In the genomic region with DNA sequence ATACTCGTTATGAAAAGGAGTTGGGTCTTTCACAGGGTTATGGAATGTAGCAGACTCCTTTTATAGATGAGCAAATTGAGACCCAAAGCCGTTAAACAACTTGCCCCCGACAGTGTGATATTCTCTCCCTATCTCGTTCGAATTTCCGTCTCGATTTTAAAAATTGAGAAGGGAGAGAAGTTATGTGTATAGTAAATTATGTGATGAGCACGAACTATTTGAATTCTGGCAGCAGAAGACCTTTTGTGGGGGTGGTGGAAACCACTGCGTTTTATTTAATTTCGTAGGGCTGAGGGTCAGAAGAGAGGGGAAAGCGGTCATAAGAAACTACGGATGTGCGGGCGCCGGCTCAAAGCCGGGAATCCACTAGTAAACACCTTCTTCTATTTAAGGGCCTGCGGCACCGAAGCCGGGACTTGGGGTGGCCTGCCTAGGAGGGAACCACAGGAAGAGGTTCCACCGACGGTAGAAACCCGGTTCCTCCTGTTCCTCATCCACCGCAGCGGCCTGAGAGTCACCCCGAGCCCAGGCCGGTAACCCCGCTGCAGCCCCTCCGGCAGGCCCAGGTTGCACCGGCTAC, we compare ENCODE assay signal across 8 cellular contexts. TPM values are rescaled to one million over a fixed set of nuclear protein-coding genes. Genes with fewer than 3 reads are reported as not detected.
A peak's percentile ranks its signal among the peaks of the same experiment; 100 is the strongest.
DNase-seq lines count a peak whose midpoint lies in the region; ATAC-seq and TF ChIP-seq lines count a peak whose summit lies in the region.

No MANE protein-coding gene starts in this region.

- 19% methylated on average over 24 of the region's 29 CpGs for WGBS in esophagus muscularis mucosa

- TF ChIP-seq POLR2A in esophagus muscularis mucosa (IDR thresholded peaks at IDR 0.05; ENCODE audit: low read depth): no peak

- H3K27ac ChIP-seq in BLaER1 (peak overlapping the region; percentile 97), esophagus muscularis mucosa (replicated peaks in 1 of 4) (peak overlapping the region; percentile 99 to 100 (median 100)), neural cell (ENCODE audit: low read length) (peak overlapping the region; percentile 100)

- H3K4me1 ChIP-seq in BLaER1: peaks cover 58% of the 10 kb centered on the region
- H3K4me1 ChIP-seq in esophagus muscularis mucosa: peaks cover 6 to 39% (median 18%) of the 10 kb centered on the region in 4 donors

- H3K4me2 ChIP-seq in BLaER1: peak overlapping the region; percentile 97
- peak overlapping the region; percentile 55 for H3K4me2 ChIP-seq in neural cell (ENCODE audit: low read length)

- ATAC-seq in GM18867 (IDR thresholded peaks at IDR 0.05; ENCODE audit: unreplicated experiment): peak; percentile 7
- ATAC-seq in HG03159 (IDR thresholded peaks at IDR 0.05; ENCODE audit: unreplicated experiment): peak; percentile 2

- H3K27me3 ChIP-seq in BLaER1 (peaks cover 41% of the 10 kb centered on the region), esophagus muscularis mucosa (no peaks in the 10 kb centered on the region), neural cell (ENCODE audit: insufficient read depth, low read depth, low read length) (no peaks in the 10 kb centered on the region)

- TF ChIP-seq CTCF in esophagus muscularis mucosa (IDR thresholded peaks at IDR 0.05): no peak
- TF ChIP-seq CTCF in neural cell (IDR thresholded peaks at IDR 0.05; ENCODE audit: poor library complexity, severe bottlenecking): no peak

- H3K4me3 ChIP-seq in BLaER1 (peak overlapping the region; percentile 89), esophagus muscularis mucosa (peak overlapping the region; percentile 78 to 90 (median 84)), neural cell (ENCODE audit: low read length) (peak overlapping the region; percentile 82)

- peaks cover 25% of the 10 kb centered on the region for H3K79me2 ChIP-seq in neural cell (replicated peaks; ENCODE audit: insufficient read depth, low read length)

- no peaks in the 10 kb centered on the region for H3K9me2 ChIP-seq in neural cell (ENCODE audit: insufficient read depth, low read length)

- intact Hi-C loops in esophagus muscularis mucosa (cut with DNase I): loop anchor here (10.0 kb wide), 2 partner anchors 112 to 248 kb away; partner anchors contain the start of genes NYX and USP9X

- H3K36me3 ChIP-seq in BLaER1 (peaks cover 10% of the 10 kb centered on the region), esophagus muscularis mucosa (no peaks in the 10 kb centered on the region), neural cell (ENCODE audit: insufficient read depth, low read length) (no peaks in the 10 kb centered on the region)

- no peak for TF ChIP-seq EP300 in esophagus muscularis mucosa (IDR thresholded peaks at IDR 0.05)
- no peak for TF ChIP-seq EP300 in neural cell (conservative IDR thresholded peaks at IDR 0.05; ENCODE audit: poor library complexity, severe bottlenecking)

- H3K9ac ChIP-seq in BLaER1 (peak overlapping the region; percentile 99), neural cell (ENCODE audit: low read length) (peak overlapping the region; percentile 100)

- peak overlapping the region; percentile 33 for H2AFZ ChIP-seq in neural cell (ENCODE audit: low read depth, low read length)

- TF ChIP-seq RAD21 in neural cell (conservative IDR thresholded peaks at IDR 0.05): no peak

- H3F3A ChIP-seq in neural cell (ENCODE audit: insufficient read depth, low read length, poor library complexity, severe bottlenecking): no peaks in the 10 kb centered on the region

- DNase-seq in T-helper 9 cell (peak; percentile 36), esophagus muscularis mucosa (ENCODE audit: extremely low spot score) (no peak), foreskin melanocyte (no peak)
- DNase-seq in NK-92 treated with Interleukin-12 subunit alpha and Interleukin-12 subunit beta, amount 100 ng/mL, for 24 hours (lab: John Stamatoyannopoulos, UW): no peak

- no peaks in the 10 kb centered on the region for H3K9me3 ChIP-seq in BLaER1
- H3K9me3 ChIP-seq in esophagus muscularis mucosa: no peaks in the 10 kb centered on the region
- H3K9me3 ChIP-seq in neural cell (ENCODE audit: low read length): no peaks in the 10 kb centered on the region

- H4K20me1 ChIP-seq in BLaER1 (peaks cover 61% of the 10 kb centered on the region), neural cell (ENCODE audit: insufficient read depth) (peaks cover 13% of the 10 kb centered on the region)

TF ChIP-seq in neural cell, 6 proteins besides CTCF, POLR2A, EP300 and RAD21:
- TF ChIP-seq EZH2 (IDR thresholded peaks at IDR 0.05; ENCODE audit: borderline replicate concordance, insufficient read depth, low read length, poor library complexity, severe bottlenecking) (no peak), POLR2AphosphoS5 (IDR thresholded peaks at IDR 0.05) (no peak), MXI1 (conservative IDR thresholded peaks at IDR 0.05; ENCODE audit: poor library complexity, severe bottlenecking) (no peak), SMC3 (conservative IDR thresholded peaks at IDR 0.05; ENCODE audit: poor library complexity) (no peak), TAF1 (IDR thresholded peaks at IDR 0.05; ENCODE audit: low read depth) (no peak)
- TF ChIP-seq, protein P1, sequence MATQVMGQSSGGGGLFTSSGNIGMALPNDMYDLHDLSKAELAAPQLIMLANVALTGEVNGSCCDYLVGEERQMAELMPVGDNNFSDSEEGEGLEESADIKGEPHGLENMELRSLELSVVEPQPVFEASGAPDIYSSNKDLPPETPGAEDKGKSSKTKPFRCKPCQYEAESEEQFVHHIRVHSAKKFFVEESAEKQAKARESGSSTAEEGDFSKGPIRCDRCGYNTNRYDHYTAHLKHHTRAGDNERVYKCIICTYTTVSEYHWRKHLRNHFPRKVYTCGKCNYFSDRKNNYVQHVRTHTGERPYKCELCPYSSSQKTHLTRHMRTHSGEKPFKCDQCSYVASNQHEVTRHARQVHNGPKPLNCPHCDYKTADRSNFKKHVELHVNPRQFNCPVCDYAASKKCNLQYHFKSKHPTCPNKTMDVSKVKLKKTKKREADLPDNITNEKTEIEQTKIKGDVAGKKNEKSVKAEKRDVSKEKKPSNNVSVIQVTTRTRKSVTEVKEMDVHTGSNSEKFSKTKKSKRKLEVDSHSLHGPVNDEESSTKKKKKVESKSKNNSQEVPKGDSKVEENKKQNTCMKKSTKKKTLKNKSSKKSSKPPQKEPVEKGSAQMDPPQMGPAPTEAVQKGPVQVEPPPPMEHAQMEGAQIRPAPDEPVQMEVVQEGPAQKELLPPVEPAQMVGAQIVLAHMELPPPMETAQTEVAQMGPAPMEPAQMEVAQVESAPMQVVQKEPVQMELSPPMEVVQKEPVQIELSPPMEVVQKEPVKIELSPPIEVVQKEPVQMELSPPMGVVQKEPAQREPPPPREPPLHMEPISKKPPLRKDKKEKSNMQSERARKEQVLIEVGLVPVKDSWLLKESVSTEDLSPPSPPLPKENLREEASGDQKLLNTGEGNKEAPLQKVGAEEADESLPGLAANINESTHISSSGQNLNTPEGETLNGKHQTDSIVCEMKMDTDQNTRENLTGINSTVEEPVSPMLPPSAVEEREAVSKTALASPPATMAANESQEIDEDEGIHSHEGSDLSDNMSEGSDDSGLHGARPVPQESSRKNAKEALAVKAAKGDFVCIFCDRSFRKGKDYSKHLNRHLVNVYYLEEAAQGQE (IDR thresholded peaks at IDR 0.05; ENCODE audit: borderline replicate concordance): no peak

RNA-seq across cellular contexts. Expression of gene DDX3X, which starts 1.5 kb away (rescaled TPM):
- 100 to 1,000 TPM; 169 to 282 (median 253) TPM for total RNA-seq in esophagus muscularis mucosa
- 165 TPM in 2 replicates for polyA plus RNA-seq in neural cell
- 319 and 366 TPM in 2 replicates for polyA minus RNA-seq in neural cell
